Comparison of ENCODE assay signal across 1 cellular context in genomic region chr20:35700625-35701148, GRCh38.
TF ChIP-seq lines count a peak whose summit lies in the region.

No MANE protein-coding gene starts in this region.

TF ChIP-seq in K562, 482 proteins besides CTCF, POLR2A, EP300 and RAD21:
- TF ChIP-seq BRD4 (IDR thresholded peaks at IDR 0.05) (no peak), RB1 (IDR thresholded peaks at IDR 0.05; ENCODE audit: low read depth) (0 out of 2 replicates have a peak, but pooled peaks have one; percentile 13), FOSL1 (tag; conservative IDR thresholded peaks at IDR 0.05) (no peak), MTF1 (CRISPR knock-in tag; IDR thresholded peaks at IDR 0.05; ENCODE audit: borderline replicate concordance) (no peak), NFE2L1 (tag; IDR thresholded peaks at IDR 0.05; ENCODE audit: borderline replicate concordance, low read depth) (no peak), ZBTB9 (CRISPR knock-in tag; IDR thresholded peaks at IDR 0.05) (no peak), ZNF592 (IDR thresholded peaks at IDR 0.05) (no peak), THAP7 (CRISPR knock-in tag; IDR thresholded peaks at IDR 0.05) (0 out of 2 replicates have a peak, but pooled peaks have one; percentile 53)
- TF ChIP-seq, protein P1, sequence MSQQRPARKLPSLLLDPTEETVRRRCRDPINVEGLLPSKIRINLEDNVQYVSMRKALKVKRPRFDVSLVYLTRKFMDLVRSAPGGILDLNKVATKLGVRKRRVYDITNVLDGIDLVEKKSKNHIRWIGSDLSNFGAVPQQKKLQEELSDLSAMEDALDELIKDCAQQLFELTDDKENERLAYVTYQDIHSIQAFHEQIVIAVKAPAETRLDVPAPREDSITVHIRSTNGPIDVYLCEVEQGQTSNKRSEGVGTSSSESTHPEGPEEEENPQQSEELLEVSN (IDR thresholded peaks at IDR 0.05; ENCODE audit: borderline replicate concordance in 1 of 2, extremely low read depth in 1 of 2, insufficient read depth in 1 of 2, insufficient read length in 1 of 2, low read depth in 1 of 2, low read length in 1 of 2, poor library complexity in 1 of 2, severe bottlenecking in 1 of 2): no peak
TF ChIP-seq in K562: peak in this region for 2.
